In the genomic region with DNA sequence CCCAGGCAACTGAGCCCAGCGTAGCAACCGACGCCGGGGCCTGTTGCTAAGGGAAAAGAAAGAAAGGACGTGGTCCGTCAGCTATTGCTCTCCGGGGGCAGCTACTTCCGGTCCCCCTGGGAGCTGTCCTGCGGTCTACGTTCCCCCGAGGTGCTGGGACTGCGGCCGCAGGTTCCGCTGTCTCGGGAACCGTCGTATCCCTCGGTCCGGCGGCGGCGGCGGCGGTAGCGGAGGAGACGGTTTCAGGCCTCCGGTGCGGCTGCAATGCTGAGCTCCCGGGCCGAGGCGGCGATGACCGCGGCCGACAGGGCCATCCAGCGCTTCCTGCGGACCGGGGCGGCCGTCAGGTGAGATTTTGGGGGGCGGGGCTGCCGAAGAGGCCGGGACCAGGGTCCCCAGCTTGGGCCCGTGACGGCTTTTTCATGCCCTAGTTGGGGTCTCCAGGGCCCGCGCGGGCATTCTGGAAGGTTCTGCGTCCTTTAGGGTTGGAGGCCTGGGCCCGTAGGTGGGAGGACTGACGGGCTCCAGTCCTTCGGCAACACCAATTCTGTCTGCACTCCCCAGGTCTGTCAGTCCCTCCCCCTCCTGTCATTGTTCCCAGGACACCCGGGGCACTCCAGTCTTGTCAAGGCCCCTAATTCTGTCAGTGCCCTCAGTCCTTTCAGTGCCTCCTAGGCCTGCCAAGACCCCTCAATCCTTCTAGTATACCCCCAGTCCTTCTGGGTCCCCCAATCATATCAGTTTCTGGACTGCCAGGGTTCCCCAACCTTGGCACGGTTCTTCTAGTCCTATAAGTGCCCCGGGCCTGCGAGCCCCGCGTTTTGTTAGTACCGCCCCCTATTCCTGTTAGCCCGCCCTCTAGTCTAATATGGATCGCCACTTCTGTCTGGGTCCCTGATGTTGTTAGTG, we compare ENCODE assay signal across 8 cellular contexts. TPM values are rescaled to one million over a fixed set of nuclear protein-coding genes. Genes with fewer than 3 reads are reported as not detected.
DNase-seq lines count a peak whose midpoint lies in the region; ATAC-seq lines count a peak whose summit lies in the region.

A gene with protein sequence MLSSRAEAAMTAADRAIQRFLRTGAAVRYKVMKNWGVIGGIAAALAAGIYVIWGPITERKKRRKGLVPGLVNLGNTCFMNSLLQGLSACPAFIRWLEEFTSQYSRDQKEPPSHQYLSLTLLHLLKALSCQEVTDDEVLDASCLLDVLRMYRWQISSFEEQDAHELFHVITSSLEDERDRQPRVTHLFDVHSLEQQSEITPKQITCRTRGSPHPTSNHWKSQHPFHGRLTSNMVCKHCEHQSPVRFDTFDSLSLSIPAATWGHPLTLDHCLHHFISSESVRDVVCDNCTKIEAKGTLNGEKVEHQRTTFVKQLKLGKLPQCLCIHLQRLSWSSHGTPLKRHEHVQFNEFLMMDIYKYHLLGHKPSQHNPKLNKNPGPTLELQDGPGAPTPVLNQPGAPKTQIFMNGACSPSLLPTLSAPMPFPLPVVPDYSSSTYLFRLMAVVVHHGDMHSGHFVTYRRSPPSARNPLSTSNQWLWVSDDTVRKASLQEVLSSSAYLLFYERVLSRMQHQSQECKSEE (plus strand): TSS at position 162 of the 909 bp plus-strand sequence. CDS start 103 bp downstream, at position 265.

- in situ Hi-C loops in Caki2 (cut with HindIII; ENCODE audit: low pct_unique_long_range_greater_than_20kb, low sequenced_read_pairs), result no loop called here

- DNase-seq in Caki2 (ENCODE audit: low read depth) (peak; percentile 64), HT1080 (ENCODE audit: low read depth) (peak; percentile 61), NT2/D1 (ENCODE audit: low read depth, low spot score) (peak; percentile 84), epidermal melanocyte (ENCODE audit: insufficient read length, low spot score) (peak; percentile 91), middle frontal gyrus (ENCODE audit: extremely low spot score, low spot score) (peak; percentile 72)
- peak; percentile 92 for DNase-seq in activated CD8-positive, alpha-beta memory T cell treated with anti-CD3 and anti-CD28 coated beads, Interleukin-2, amount 50 U/mL, for 48 hours
- DNase-seq in stimulated activated CD8-positive, alpha-beta memory T cell treated with anti-CD3 and anti-CD28 coated beads, Interleukin-15, amount 100 ng/mL, for 48 hours (ENCODE audit: low read depth in 2 of 2), result peak; percentile 71 to 72

- H3K9ac ChIP-seq in NT2/D1 (ENCODE audit: insufficient read length, low read depth), result peak within 1 kb of the TSS; percentile 79

- H3K4me1 ChIP-seq in NT2/D1 (ENCODE audit: insufficient read depth, insufficient read length), result no peaks in the 10 kb centered on the region

- ATAC-seq in GM21367 (IDR thresholded peaks at IDR 0.05; ENCODE audit: unreplicated experiment), result peak; percentile 61

- no peaks in the 10 kb centered on the region for H3K9me3 ChIP-seq in NT2/D1 (ENCODE audit: insufficient read depth, low read length)

- H3K27me3 ChIP-seq in NT2/D1 (ENCODE audit: insufficient read depth, insufficient read length), result no peaks in the 10 kb centered on the region

- H3K36me3 ChIP-seq in NT2/D1 (ENCODE audit: insufficient read depth, insufficient read length, low read length), result peaks cover 2% of the 10 kb centered on the region

- peak within 1 kb of the TSS; percentile 85 for H3K4me3 ChIP-seq in NT2/D1 (ENCODE audit: insufficient read length, low read depth)

RNA-seq across cellular contexts. Expression of the gene that starts here (rescaled TPM):
- total RNA-seq in Caki2 (2014; rRNA removed; shearing (Covaris generic); ENCODE audit: low replicate concordance), result 4.6 and 12.2 TPM in 2 replicates
- 4.4 and 12.7 TPM in 2 replicates for total RNA-seq in HT1080 (2014; rRNA removed; shearing (Covaris generic))
- 6.2 and 7.4 TPM in 2 replicates for polyA plus RNA-seq in HT1080 (2015; cell fraction: cytosol; rRNA removed)
- polyA plus RNA-seq in HT1080 (2015; cell fraction: nucleus; rRNA removed), result 9.4 and 9.9 TPM in 2 replicates

Comparison
In these comparisons a context has a peak if more than half of its experiments do, and no peak if none do; other contexts are left out.
1. Peak in every context shown above with its lines: DNase-seq, ATAC-seq and H3K4me3 ChIP-seq.